Comparison of ENCODE assay signal across 1 cellular context in genomic region chr17:78130080-78130438, GRCh38.
TF ChIP-seq lines count a peak whose summit lies in the region.

No MANE protein-coding gene starts in this region.

TF ChIP-seq in K562, 482 proteins besides CTCF, POLR2A, EP300 and RAD21 (continues in another document):
- TF ChIP-seq ZNF311 (CRISPR knock-in tag; IDR thresholded peaks at IDR 0.05) (0 out of 2 replicates have a peak, but pooled peaks have one; percentile 5), ZNF785 (CRISPR knock-in tag; IDR thresholded peaks at IDR 0.05) (no peak), ZNF592 (IDR thresholded peaks at IDR 0.05) (peak; percentile 94; the same call in 1 of the 2 replicates), VEZF1 (CRISPR knock-in tag; IDR thresholded peaks at IDR 0.05) (no peak; the same call in 1 of the 2 replicates), HCFC1 (IDR thresholded peaks at IDR 0.05; ENCODE audit: low read depth, low read length) (no peak), NFXL1 (CRISPR knock-in tag; IDR thresholded peaks at IDR 0.05) (no peak), ZSCAN29 (IDR thresholded peaks at IDR 0.05) (no peak), MGA (IDR thresholded peaks at IDR 0.05) (no peak; the same call in 1 of the 2 replicates), LARP7 (IDR thresholded peaks at IDR 0.05) (no peak), XRCC5 (IDR thresholded peaks at IDR 0.05; ENCODE audit: low read depth, low read length) (no peak), ZBTB7A (IDR thresholded peaks at IDR 0.05; ENCODE audit: borderline replicate concordance, control insufficient read depth, low read depth, low read length) (peak; percentile 72; the same call in 1 of the 2 replicates), ZNF445 (CRISPR knock-in tag; IDR thresholded peaks at IDR 0.05; ENCODE audit: low read depth) (no peak), RFX1 (IDR thresholded peaks at IDR 0.05) (no peak), ZNF224 (CRISPR knock-in tag; IDR thresholded peaks at IDR 0.05) (no peak), HMBOX1 (IDR thresholded peaks at IDR 0.05) (peak; percentile 10; the same call in 1 of the 2 replicates), HNRNPUL1 (IDR thresholded peaks at IDR 0.05; ENCODE audit: low read length) (no peak), PTRF (tag; IDR thresholded peaks at IDR 0.05) (no peak), HDAC2 (IDR thresholded peaks at IDR 0.05) (no peak), POLR2B (IDR thresholded peaks at IDR 0.05; ENCODE audit: low read depth, partially characterized antibody) (no peak), ZNF696 (CRISPR knock-in tag; conservative IDR thresholded peaks at IDR 0.05) (no peak), NFE2 (IDR thresholded peaks at IDR 0.05; ENCODE audit: low read depth) (no peak), ARID1B (IDR thresholded peaks at IDR 0.05) (peak; percentile 65), PATZ1 (CRISPR knock-in tag; IDR thresholded peaks at IDR 0.05; ENCODE audit: borderline replicate concordance) (no peak), ZNF12 (CRISPR knock-in tag; IDR thresholded peaks at IDR 0.05) (no peak), MECOM (CRISPR knock-in tag; IDR thresholded peaks at IDR 0.05) (no peak), SMAD4 (CRISPR knock-in tag; conservative IDR thresholded peaks at IDR 0.05) (no peak; the same call in 1 of the 2 replicates), ZNF395 (CRISPR knock-in tag; IDR thresholded peaks at IDR 0.05) (no peak), CBFA2T2 (conservative IDR thresholded peaks at IDR 0.05) (peak; percentile 65), PHB (CRISPR knock-in tag; IDR thresholded peaks at IDR 0.05) (no peak), ZNF23 (CRISPR knock-in tag; IDR thresholded peaks at IDR 0.05) (no peak), DDX20 (tag; IDR thresholded peaks at IDR 0.05; ENCODE audit: low read depth) (no peak), NR4A1 (CRISPR knock-in tag; IDR thresholded peaks at IDR 0.05) (no peak), NR4A1 (tag; IDR thresholded peaks at IDR 0.05) (no peak), ATF6 (CRISPR knock-in tag; IDR thresholded peaks at IDR 0.05) (no peak), MTA3 (IDR thresholded peaks at IDR 0.05; ENCODE audit: borderline replicate concordance) (no peak), MLX (CRISPR knock-in tag; conservative IDR thresholded peaks at IDR 0.05) (no peak)
